20 cellular contexts compared by ENCODE assay signal in the genomic region with DNA sequence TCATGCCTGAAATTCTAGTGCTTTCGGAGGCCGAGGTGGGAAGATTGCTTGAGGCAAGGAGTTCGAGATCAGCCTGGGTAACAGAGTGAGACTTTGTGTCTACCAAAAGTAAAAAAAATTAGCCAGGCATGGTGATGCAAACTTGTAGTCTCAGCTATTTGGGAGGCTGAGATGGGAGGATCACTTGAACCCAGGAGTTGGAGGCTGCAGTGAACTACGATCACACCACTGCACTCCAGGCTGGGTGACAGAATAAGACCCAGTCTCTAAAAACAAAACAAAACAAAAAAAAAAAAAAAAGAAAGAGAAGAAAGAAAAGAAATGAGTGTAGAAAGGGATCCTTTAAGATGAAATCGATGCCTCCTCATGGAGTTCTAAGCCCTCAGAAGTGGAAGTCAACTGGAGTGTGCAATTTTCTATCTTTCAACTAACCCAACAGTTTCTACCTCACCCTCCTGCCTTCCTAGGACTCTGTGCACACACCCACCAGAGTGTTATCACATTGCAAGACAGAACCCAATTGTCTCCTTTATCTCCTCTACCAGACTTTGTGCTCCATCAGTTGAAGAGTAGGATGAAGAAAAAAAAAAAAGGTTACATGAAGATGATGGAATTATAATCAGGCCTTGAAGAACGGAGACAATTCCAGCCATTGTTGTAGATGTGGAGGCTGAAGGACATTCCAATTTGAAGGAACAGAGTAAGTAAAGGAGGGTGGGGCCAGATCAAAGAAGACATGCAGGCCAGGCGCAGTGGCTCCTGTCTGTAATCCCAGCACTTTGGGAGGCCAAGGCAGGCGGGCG. TPM values are rescaled to one million over a fixed set of nuclear protein-coding genes. Genes with fewer than 3 reads are reported as not detected.
A peak's percentile ranks its signal among the peaks of the same experiment; 100 is the strongest.
DNase-seq lines count a peak whose midpoint lies in the region; ATAC-seq and TF ChIP-seq lines count a peak whose summit lies in the region.
"Had no signal": no experiment of that assay in that cellular context is flagged by ENCODE, and none has a peak within 500 bp of the region (broad histone marks: within the 10 kb centered on the region; RNA-seq: fewer than 3 reads in every experiment).

No MANE protein-coding gene starts in this region.

- peak in 72 of 76 experiments; percentile 22 to 93 (median 64) for DNase-seq in HUDEP-2 (lab: John Stamatoyannopoulos, UW; ENCODE audit: unreplicated experiment in 76 of 76)
- peak; percentile 81 for DNase-seq in SW480 (ENCODE audit: low spot score)
- peak; percentile 78 to 93 for DNase-seq in erythroblast (lab: John Stamatoyannopoulos, UW)
- no peak for DNase-seq in NAMALWA (ENCODE audit: low spot score)
- no peak for DNase-seq in activated T-helper 2 cell treated with anti-CD3 and anti-CD28 coated beads, Interferon-gamma antibody, Interleukin-2, Interleukin-4, amounts not matched to agents 10 μg/mL and 5 μg/mL and 100 μg/mL, durations not matched to agents 14 hours and 24 hours and 36 hours (ENCODE audit: low spot score)
- no peak for DNase-seq in NCI-H146 (lab: John Stamatoyannopoulos, UW)
- DNase-seq in natural killer cell treated with Interleukin-12 subunit alpha and Interleukin-12 subunit beta and Interleukin-15 and Interleukin-18, amount 100 ng/mL, for 72 hours (ENCODE audit: low spot score) = no peak
- DNase-seq: CD8-positive, alpha-beta T cell; DMS153; DND-41; KBM-7; MV-4-11; NCI-H1105 treated with DMSO at 0.1 percent for 48 hours; NCI-H1694; NCI-H2029 treated with DMSO at 0.1 percent for 48 hours; NCI-H2227 treated with DMSO at 0.1 percent for 48 hours; NCI-H69; T-helper 1 cell had no signal

- no peak for ATAC-seq in natural killer cell treated with Interleukin-12 subunit alpha and Interleukin-12 subunit beta and Interleukin-15 and Interleukin-18, amount 100 ng/mL, for 72 hours
- ATAC-seq: CD8-positive, alpha-beta T cell had no signal

- no peak overlapping the region for H3K27ac Mint-ChIP-seq in activated T-helper 2 cell treated with anti-CD3 and anti-CD28 coated beads, Interferon-gamma antibody, Interleukin-2, Interleukin-4, amounts not matched to agents 10 μg/mL and 5 μg/mL and 100 μg/mL, durations not matched to agents 14 hours and 24 hours and 36 hours
- H3K27ac Mint-ChIP-seq in natural killer cell treated with Interleukin-12 subunit alpha and Interleukin-12 subunit beta and Interleukin-15 and Interleukin-18, amount 100 ng/mL, for 72 hours = no peak overlapping the region
- H3K27ac Mint-ChIP-seq: CD8-positive, alpha-beta T cell had no signal

- no peaks in the 10 kb centered on the region for H3K4me1 Mint-ChIP-seq in activated T-helper 2 cell treated with anti-CD3 and anti-CD28 coated beads, Interferon-gamma antibody, Interleukin-2, Interleukin-4, amounts not matched to agents 10 μg/mL and 5 μg/mL and 100 μg/mL, durations not matched to agents 14 hours and 24 hours and 36 hours (ENCODE audit: low read depth)
- peaks cover 3 to 5% of the 10 kb centered on the region in 2 donors for H3K4me1 Mint-ChIP-seq in natural killer cell treated with Interleukin-12 subunit alpha and Interleukin-12 subunit beta and Interleukin-15 and Interleukin-18, amount 100 ng/mL, for 72 hours (ENCODE audit: low read depth in 2 of 2)

- H3K27me3 Mint-ChIP-seq in activated T-helper 2 cell treated with anti-CD3 and anti-CD28 coated beads, Interferon-gamma antibody, Interleukin-2, Interleukin-4, amounts not matched to agents 10 μg/mL and 5 μg/mL and 100 μg/mL, durations not matched to agents 14 hours and 24 hours and 36 hours (ENCODE audit: low read depth) = peaks cover 9% of the 10 kb centered on the region
- H3K27me3 Mint-ChIP-seq in natural killer cell treated with Interleukin-12 subunit alpha and Interleukin-12 subunit beta and Interleukin-15 and Interleukin-18, amount 100 ng/mL, for 72 hours = peaks cover 23 to 27% of the 10 kb centered on the region in 2 donors

- H3K9me3 Mint-ChIP-seq in activated T-helper 2 cell treated with anti-CD3 and anti-CD28 coated beads, Interferon-gamma antibody, Interleukin-2, Interleukin-4, amounts not matched to agents 10 μg/mL and 5 μg/mL and 100 μg/mL, durations not matched to agents 14 hours and 24 hours and 36 hours = no peaks in the 10 kb centered on the region
- no peaks in the 10 kb centered on the region for H3K9me3 Mint-ChIP-seq in natural killer cell treated with Interleukin-12 subunit alpha and Interleukin-12 subunit beta and Interleukin-15 and Interleukin-18, amount 100 ng/mL, for 72 hours
- H3K9me3 Mint-ChIP-seq: CD8-positive, alpha-beta T cell had no signal

- intact Hi-C loops in activated T-helper 2 cell treated with anti-CD3 and anti-CD28 coated beads, Interferon-gamma antibody, Interleukin-2, Interleukin-4, amounts not matched to agents 10 μg/mL and 5 μg/mL and 100 μg/mL, durations not matched to agents 14 hours and 24 hours and 36 hours (cut with micrococcal nuclease) = no loop called here

- TF ChIP-seq POLR2A in erythroblast (IDR thresholded peaks at IDR 0.05; ENCODE audit: low read length) = no peak

- no peak overlapping the region for H3K4me3 Mint-ChIP-seq in activated T-helper 2 cell treated with anti-CD3 and anti-CD28 coated beads, Interferon-gamma antibody, Interleukin-2, Interleukin-4, amounts not matched to agents 10 μg/mL and 5 μg/mL and 100 μg/mL, durations not matched to agents 14 hours and 24 hours and 36 hours (ENCODE audit: low read depth)
- H3K4me3 Mint-ChIP-seq in natural killer cell treated with Interleukin-12 subunit alpha and Interleukin-12 subunit beta and Interleukin-15 and Interleukin-18, amount 100 ng/mL, for 72 hours = no peak overlapping the region
- H3K4me3 Mint-ChIP-seq: CD8-positive, alpha-beta T cell had no signal

- no peaks in the 10 kb centered on the region for H3K36me3 Mint-ChIP-seq in activated T-helper 2 cell treated with anti-CD3 and anti-CD28 coated beads, Interferon-gamma antibody, Interleukin-2, Interleukin-4, amounts not matched to agents 10 μg/mL and 5 μg/mL and 100 μg/mL, durations not matched to agents 14 hours and 24 hours and 36 hours (ENCODE audit: low read depth)
- no peaks in the 10 kb centered on the region for H3K36me3 Mint-ChIP-seq in natural killer cell treated with Interleukin-12 subunit alpha and Interleukin-12 subunit beta and Interleukin-15 and Interleukin-18, amount 100 ng/mL, for 72 hours
- H3K36me3 Mint-ChIP-seq: CD8-positive, alpha-beta T cell had no signal

RNA-seq across cellular contexts. Expression of gene NYAP1, which starts 26.9 kb away (rescaled TPM):
- total RNA-seq in activated T-helper 2 cell treated with anti-CD3 and anti-CD28 coated beads, Interferon-gamma antibody, Interleukin-2, Interleukin-4, amounts not matched to agents 10 μg/mL and 5 μg/mL and 100 μg/mL, durations not matched to agents 14 hours and 24 hours and 36 hours = 0.27 and 0.34 TPM in 2 replicates
- total RNA-seq in natural killer cell treated with Interleukin-12 subunit alpha and Interleukin-12 subunit beta and Interleukin-15 and Interleukin-18, amount 100 ng/mL, for 72 hours = not detected

RNA-seq across cellular contexts. Expression of gene AGFG2, which starts 28.4 kb away (rescaled TPM):
- 75.5 and 75.7 TPM in 2 replicates for total RNA-seq in activated T-helper 2 cell treated with anti-CD3 and anti-CD28 coated beads, Interferon-gamma antibody, Interleukin-2, Interleukin-4, amounts not matched to agents 10 μg/mL and 5 μg/mL and 100 μg/mL, durations not matched to agents 14 hours and 24 hours and 36 hours
- 10 to 100 TPM; 45.2 to 49.4 TPM for total RNA-seq in natural killer cell treated with Interleukin-12 subunit alpha and Interleukin-12 subunit beta and Interleukin-15 and Interleukin-18, amount 100 ng/mL, for 72 hours

RNA-seq across cellular contexts. Expression of gene TSC22D4, which starts 31.6 kb away (rescaled TPM):
- 103 and 106 TPM in 2 replicates for total RNA-seq in activated T-helper 2 cell treated with anti-CD3 and anti-CD28 coated beads, Interferon-gamma antibody, Interleukin-2, Interleukin-4, amounts not matched to agents 10 μg/mL and 5 μg/mL and 100 μg/mL, durations not matched to agents 14 hours and 24 hours and 36 hours
- total RNA-seq in natural killer cell treated with Interleukin-12 subunit alpha and Interleukin-12 subunit beta and Interleukin-15 and Interleukin-18, amount 100 ng/mL, for 72 hours = 100 to 1,000 TPM; 129 to 134 TPM

RNA-seq across cellular contexts. Expression of gene SPACDR, which starts 46.6 kb away (rescaled TPM):
- 3.2 and 4.5 TPM in 2 replicates for total RNA-seq in activated T-helper 2 cell treated with anti-CD3 and anti-CD28 coated beads, Interferon-gamma antibody, Interleukin-2, Interleukin-4, amounts not matched to agents 10 μg/mL and 5 μg/mL and 100 μg/mL, durations not matched to agents 14 hours and 24 hours and 36 hours
- 1 to 10 TPM; 2.4 to 4.2 TPM for total RNA-seq in natural killer cell treated with Interleukin-12 subunit alpha and Interleukin-12 subunit beta and Interleukin-15 and Interleukin-18, amount 100 ng/mL, for 72 hours
- total RNA-seq: H1, LHCN-M2 had no signal

Comparison
In these comparisons a context has a peak if more than half of its experiments do, and no peak if none do; other contexts are left out.
1. DNase-seq: peak in HUDEP-2 (72 of 76), SW480 (single experiment) and erythroblast (2 of 2); none in NAMALWA (single experiment), activated T-helper 2 cell treated with anti-CD3 and anti-CD28 coated beads, Interferon-gamma antibody, Interleukin-2, Interleukin-4, amounts not matched to agents 10 μg/mL and 5 μg/mL and 100 μg/mL, durations not matched to agents 14 hours and 24 hours and 36 hours (single experiment), NCI-H146 (single experiment) and natural killer cell treated with Interleukin-12 subunit alpha and Interleukin-12 subunit beta and Interleukin-15 and Interleukin-18, amount 100 ng/mL, for 72 hours (single experiment).